18 cellular contexts compared by ENCODE assay signal in genomic region chr3:171245796-171246453, GRCh38.
"Had no signal": no experiment of that assay in that cellular context is flagged by ENCODE, and none has a peak within 500 bp of the region (broad histone marks: within the 10 kb centered on the region; RNA-seq: fewer than 3 reads in every experiment).

No MANE protein-coding gene starts in this region.

- H3K27me3 ChIP-seq: ascending aorta, breast epithelium, foreskin keratinocyte, thyroid gland, uterus had no signal

- H3K9me3 Mint-ChIP-seq: effector memory CD8-positive, alpha-beta T cell; stimulated activated memory B cell treated with anti-CD40 and anti-IgM and Interleukin-4, amounts not matched to agents 10 μg/mL and 1 μg/mL and 100 μg/mL, for 72 hours had no signal

- H3K36me3 Mint-ChIP-seq: stimulated activated memory B cell treated with anti-CD40 and anti-IgM and Interleukin-4, amounts not matched to agents 10 μg/mL and 1 μg/mL and 100 μg/mL, for 72 hours had no signal

- DNase-seq: activated CD4-positive, alpha-beta memory T cell treated with anti-CD3 and anti-CD28 coated beads, Interleukin-2, amount 10 ng/mL, durations not matched to agents 7 days and 5 days; activated CD8-positive, alpha-beta memory T cell treated with anti-CD3 and anti-CD28 coated beads, Interleukin-2, amount 50 U/mL, for 4 hours; activated gamma-delta T cell; activated T-cell treated with anti-CD3 and anti-CD28 coated beads, Interleukin-2, amount 50 U/mL, for 48 hours; dermis blood vessel endothelial cell; effector memory CD8-positive, alpha-beta T cell; foreskin keratinocyte; mesenchymal stem cell; nucleus accumbens; posterior cingulate gyrus; retina; thyroid gland; uterus had no signal

- H3K27ac Mint-ChIP-seq: activated CD4-positive, alpha-beta memory T cell treated with anti-CD3 and anti-CD28 coated beads, Interleukin-2, amount 10 ng/mL, durations not matched to agents 7 days and 5 days; effector memory CD8-positive, alpha-beta T cell; nephron; stimulated activated memory B cell treated with anti-CD40 and anti-IgM and Interleukin-4, amounts not matched to agents 10 μg/mL and 1 μg/mL and 100 μg/mL, for 72 hours had no signal

- H3K4me1 Mint-ChIP-seq: nephron; stimulated activated memory B cell treated with anti-CD40 and anti-IgM and Interleukin-4, amounts not matched to agents 10 μg/mL and 1 μg/mL and 100 μg/mL, for 72 hours had no signal

- H3K4me3 Mint-ChIP-seq: activated CD4-positive, alpha-beta memory T cell treated with anti-CD3 and anti-CD28 coated beads, Interleukin-2, amount 10 ng/mL, durations not matched to agents 7 days and 5 days; effector memory CD8-positive, alpha-beta T cell; nephron; stimulated activated memory B cell treated with anti-CD40 and anti-IgM and Interleukin-4, amounts not matched to agents 10 μg/mL and 1 μg/mL and 100 μg/mL, for 72 hours had no signal

- H3K27ac ChIP-seq: ascending aorta, breast epithelium, foreskin keratinocyte, thyroid gland, uterus, VCaP had no signal

- H3K27me3 Mint-ChIP-seq: activated CD4-positive, alpha-beta memory T cell treated with anti-CD3 and anti-CD28 coated beads, Interleukin-2, amount 10 ng/mL, durations not matched to agents 7 days and 5 days; effector memory CD8-positive, alpha-beta T cell; stimulated activated memory B cell treated with anti-CD40 and anti-IgM and Interleukin-4, amounts not matched to agents 10 μg/mL and 1 μg/mL and 100 μg/mL, for 72 hours had no signal

- H3K4me1 ChIP-seq: ascending aorta, breast epithelium, thyroid gland, uterus had no signal

- H3K4me3 ChIP-seq: ascending aorta, breast epithelium, thyroid gland, uterus had no signal

- H3K9me3 ChIP-seq: ascending aorta, breast epithelium, thyroid gland, uterus had no signal

- ATAC-seq: effector memory CD8-positive, alpha-beta T cell; foreskin keratinocyte; stimulated activated memory B cell treated with anti-CD40 and anti-IgM and Interleukin-4, amounts not matched to agents 10 μg/mL and 1 μg/mL and 100 μg/mL, for 72 hours had no signal

- H3K36me3 ChIP-seq: ascending aorta, breast epithelium, thyroid gland, uterus had no signal
